In the genomic region with DNA sequence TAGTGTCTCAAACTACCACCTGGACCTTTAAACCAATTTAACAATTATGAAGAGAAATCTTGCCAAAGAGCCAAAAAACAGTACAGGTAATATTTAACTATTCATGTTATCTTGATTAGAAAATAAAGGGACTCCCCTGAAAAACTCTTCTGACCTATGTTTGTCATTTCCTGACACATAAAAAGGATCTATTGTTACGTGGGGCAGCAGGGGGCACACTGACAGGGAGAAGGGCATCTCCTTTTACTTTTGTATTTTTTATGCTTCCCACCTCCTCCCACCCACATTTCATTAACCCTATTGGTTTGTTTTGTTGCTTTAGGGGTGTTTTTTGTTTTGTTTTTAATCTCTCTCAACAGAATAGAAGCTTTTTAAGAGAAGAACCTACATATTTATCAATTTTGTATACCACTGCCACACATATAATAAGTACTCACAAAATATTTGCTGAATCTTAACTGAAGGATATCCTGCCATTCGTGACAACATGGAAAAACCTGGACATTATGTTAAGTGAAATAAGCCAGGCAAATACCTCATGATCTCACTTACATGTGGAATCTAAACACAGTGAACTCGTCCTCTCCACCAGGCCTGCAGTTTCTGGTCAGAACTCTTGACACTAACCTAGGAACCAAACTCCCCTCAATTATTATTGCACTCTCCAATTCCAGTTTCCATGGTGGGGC, we compare ENCODE assay signal across 1 cellular context.
TF ChIP-seq lines count a peak whose summit lies in the region.

No MANE protein-coding gene starts in this region.

TF ChIP-seq in endothelial cell of umbilical vein, 7 proteins besides CTCF, POLR2A, EP300 and RAD21:
- TF ChIP-seq FOS (IDR thresholded peaks at IDR 0.05; ENCODE audit: borderline replicate concordance, insufficient read depth, low read length), result no peak
- no peak for TF ChIP-seq POLR2AphosphoS5 (IDR thresholded peaks at IDR 0.05; ENCODE audit: insufficient read depth, low read depth, low read length)
- no peak for TF ChIP-seq JUN (IDR thresholded peaks at IDR 0.05; ENCODE audit: borderline replicate concordance, insufficient read depth, insufficient read length, low read depth)
- no peak for TF ChIP-seq GATA2 (IDR thresholded peaks at IDR 0.05; ENCODE audit: insufficient read depth, insufficient read length, low read depth, low read length)
- TF ChIP-seq MYC (IDR thresholded peaks at IDR 0.05; ENCODE audit: low read depth, low read length), result no peak
- TF ChIP-seq EZH2 (IDR thresholded peaks at IDR 0.05; ENCODE audit: borderline replicate concordance, low read depth, low read length, severe bottlenecking), result no peak
- TF ChIP-seq MAX (IDR thresholded peaks at IDR 0.05; ENCODE audit: insufficient read depth, insufficient read length), result no peak
